18 cellular contexts compared by ENCODE assay signal in the genomic region with DNA sequence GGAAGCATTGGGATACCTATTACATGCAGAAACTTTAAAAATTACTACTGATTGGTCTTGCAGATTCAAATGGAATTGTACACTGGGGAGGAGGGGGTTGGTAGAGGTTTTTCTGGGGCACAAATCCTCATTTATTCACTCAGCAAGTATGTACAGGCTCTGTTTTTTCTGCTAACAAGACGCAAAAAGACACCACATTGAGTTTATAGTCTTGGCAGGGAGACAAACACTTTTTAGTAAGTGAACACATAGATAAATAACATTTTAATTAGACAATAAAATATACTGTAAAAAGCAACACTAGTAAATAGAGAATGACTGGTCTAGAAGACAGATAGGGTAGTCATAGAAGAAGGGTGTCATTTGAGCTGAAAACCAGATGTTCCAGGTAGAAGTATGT.
"Had no signal": no experiment of that assay in that cellular context is flagged by ENCODE, and none has a peak within 500 bp of the region (broad histone marks: within the 10 kb centered on the region; RNA-seq: fewer than 3 reads in every experiment).

No MANE protein-coding gene starts in this region.

- ATAC-seq: esophagus mucosa, gastroesophageal sphincter, left lung, lower lobe of right lung, natural killer cell, pancreas, right cardiac atrium had no signal

- H3K36me3 ChIP-seq: gastroesophageal sphincter, left lung, lower lobe of right lung, neural progenitor cell, pancreas had no signal

- FAIRE-seq: pancreas, small intestine, urothelium cell line had no signal

- H3K27ac ChIP-seq: dorsolateral prefrontal cortex, gastroesophageal sphincter, left lung, lower lobe of right lung, neural progenitor cell, pancreas had no signal

- H3K4me1 ChIP-seq: gastroesophageal sphincter, left lung, lower lobe of right lung, neural progenitor cell, pancreas had no signal

- H3K27me3 ChIP-seq: dorsolateral prefrontal cortex, gastroesophageal sphincter, left lung, neural progenitor cell, pancreas had no signal

- H3K4me3 ChIP-seq: dorsolateral prefrontal cortex, gastroesophageal sphincter, left lung, lower lobe of right lung, neural progenitor cell, pancreas had no signal

- DNase-seq: cortex of kidney; dorsolateral prefrontal cortex; effector CD8-positive, alpha-beta T cell; glutamatergic neuron; islet precursor cell; left lung; lower lobe of right lung; natural killer cell; nucleus accumbens; pancreas; right cardiac atrium; small intestine; stimulated activated CD4-positive, alpha-beta T cell treated with anti-CD3 and anti-CD28 coated beads, Interleukin-12 subunit alpha, Interleukin-12 subunit beta, amount 100 ng/mL, for 4 hours; stimulated activated naive CD4-positive, alpha-beta T cell treated with Interleukin-2 at 50 U/mL for 16 hours had no signal

- H3K9me3 ChIP-seq: gastroesophageal sphincter, left lung, lower lobe of right lung, pancreas had no signal
